In genomic region chr2:178479275-178479616, GRCh38 we compare ENCODE assay signal across 8 cellular contexts. TPM values are rescaled to one million over a fixed set of nuclear protein-coding genes. Genes with fewer than 3 reads are reported as not detected.
DNase-seq lines count a peak whose midpoint lies in the region; FAIRE-seq and TF ChIP-seq lines count a peak whose summit lies in the region.
"Had no signal": no experiment of that assay in that cellular context is flagged by ENCODE, and none has a peak within 500 bp of the region (broad histone marks: within the 10 kb centered on the region; RNA-seq: fewer than 3 reads in every experiment).

No MANE protein-coding gene starts in this region.

- no peaks in the 10 kb centered on the region for H3K9me3 ChIP-seq in HAP-1
- H3K9me3 ChIP-seq in SU-DHL-6 (ENCODE audit: insufficient read depth, low read length), result no peaks in the 10 kb centered on the region

- H3K27ac ChIP-seq in SU-DHL-6 (ENCODE audit: low read depth, low read length), result peak overlapping the region; percentile 73
- H3K27ac ChIP-seq in skin epidermis, result peak overlapping the region in 18 of 21 experiments; percentile 81 to 94 (median 90)

- peaks cover 25% of the 10 kb centered on the region for H3K4me1 ChIP-seq in HAP-1

- peak overlapping the region; percentile 99 for H3K4me2 ChIP-seq in SU-DHL-6 (ENCODE audit: low read depth, low read length, poor library complexity, severe bottlenecking)

- peak overlapping the region; percentile 75; the same call in 1 of the 2 replicates for H3K9ac ChIP-seq in SU-DHL-6 (ENCODE audit: low read length)

- H3K9me2 ChIP-seq in SU-DHL-6 (replicated peaks; ENCODE audit: insufficient read depth, low read length), result no peaks in the 10 kb centered on the region

- H3K4me3 ChIP-seq in HAP-1, result peak overlapping the region; percentile 52
- H3K4me3 ChIP-seq in SU-DHL-6 (ENCODE audit: insufficient read depth, low read length, poor library complexity, severe bottlenecking), result peak overlapping the region; percentile 83
- peak overlapping the region; percentile 78 for H3K4me3 ChIP-seq in fibroblast of villous mesenchyme (ENCODE audit: low read depth, low read length)
- H3K4me3 ChIP-seq in skin epidermis, result peak overlapping the region; percentile 56 to 71 (median 61)

- H2AFZ ChIP-seq in SU-DHL-6 (ENCODE audit: low read depth, low read length, severe bottlenecking), result peak overlapping the region; percentile 90

- no peak for FAIRE-seq in urothelium cell line (lab: Jason Lieb, UNC)
- FAIRE-seq: colon had no signal

- H3K36me3 ChIP-seq in HAP-1 (replicated peaks) (no peaks in the 10 kb centered on the region), SU-DHL-6 (ENCODE audit: low read length) (no peaks in the 10 kb centered on the region)

- DNase-seq in HAP-1 (ENCODE audit: low spot score in 2 of 2) (no peak), fibroblast of villous mesenchyme (ENCODE audit: low read depth) (no peak), NCI-H1092 treated with DMSO at 0.1 percent for 48 hours (lab: John Stamatoyannopoulos, UW) (no peak), urothelium cell line (ENCODE audit: low spot score) (no peak)
- DNase-seq in stimulated activated CD4-positive, alpha-beta T cell treated with anti-CD3 and anti-CD28 coated beads, Interleukin-15, amount 100 ng/mL, for 24 hours, result no peak

- H3K27me3 ChIP-seq in HAP-1 (ENCODE audit: low read depth) (no peaks in the 10 kb centered on the region), SU-DHL-6 (ENCODE audit: low read length) (no peaks in the 10 kb centered on the region)

- peak; percentile 8 for TF ChIP-seq CTCF in SU-DHL-6 (IDR thresholded peaks at IDR 0.05; ENCODE audit: insufficient read depth, low read length, poor library complexity, severe bottlenecking)
- no peak for TF ChIP-seq CTCF in fibroblast of villous mesenchyme (IDR thresholded peaks at IDR 0.05; ENCODE audit: insufficient read depth, low read depth, low read length)

- H3F3A ChIP-seq in SU-DHL-6 (ENCODE audit: insufficient read depth), result peaks cover 21% of the 10 kb centered on the region

- in situ Hi-C loops in HAP-1 (cut with MboI; ENCODE audit: low sequenced_read_pairs), result no loop called here

- peaks cover 31% of the 10 kb centered on the region for H3K79me2 ChIP-seq in SU-DHL-6 (ENCODE audit: insufficient read depth, low read length)

- no peaks in the 10 kb centered on the region for H4K20me1 ChIP-seq in SU-DHL-6 (ENCODE audit: low read depth, low read length)

RNA-seq across cellular contexts. Expression of gene FKBP7, which starts 0.8 kb away (rescaled TPM):
- total RNA-seq in fibroblast of villous mesenchyme, result 31.2 and 38.9 TPM in 2 replicates

RNA-seq across cellular contexts. Expression of gene PLEKHA3, which starts 1.0 kb away (rescaled TPM):
- total RNA-seq in fibroblast of villous mesenchyme, result 8.4 and 8.6 TPM in 2 replicates

RNA-seq across cellular contexts. Expression of gene PJVK, which starts 28.1 kb away (rescaled TPM):
- 0.97 and 1.3 TPM in 2 replicates for total RNA-seq in fibroblast of villous mesenchyme

RNA-seq across cellular contexts. Expression of gene PRKRA, which starts 28.3 kb away (rescaled TPM):
- 58.9 and 60.9 TPM in 2 replicates for total RNA-seq in fibroblast of villous mesenchyme
